Comparison of ENCODE assay signal across 1 cellular context in the genomic region with DNA sequence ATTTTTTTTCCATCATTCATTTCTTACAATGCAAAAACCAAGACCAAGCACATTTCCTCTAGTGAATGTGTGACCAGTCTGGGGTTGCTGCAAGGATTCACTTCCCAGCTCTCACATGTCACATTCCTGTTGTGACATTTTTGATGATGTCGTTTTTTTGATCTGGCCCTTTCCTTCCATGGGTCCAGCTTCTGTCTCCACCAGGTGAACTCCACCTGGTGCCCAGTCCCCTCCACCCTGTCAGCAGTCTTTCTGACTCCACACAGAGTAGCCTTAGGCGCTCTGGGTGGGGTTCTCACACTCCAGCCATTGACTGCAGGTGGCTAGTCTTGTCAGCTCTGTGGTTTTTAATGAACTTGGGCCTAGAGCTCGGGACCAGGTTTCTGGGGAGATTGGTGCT.
A peak's percentile ranks its signal among the peaks of the same experiment; 100 is the strongest.
TF ChIP-seq lines count a peak whose summit lies in the region.

No MANE protein-coding gene starts in this region.

TF ChIP-seq in HepG2, 621 proteins besides CTCF, POLR2A, EP300 and RAD21:
- TF ChIP-seq ATF7 (IDR thresholded peaks at IDR 0.05): peak; percentile 60; the same call in 1 of the 2 replicates
- no peak for TF ChIP-seq ATF7 (CRISPR knock-in tag; IDR thresholded peaks at IDR 0.05)
- TF ChIP-seq, protein P1, sequence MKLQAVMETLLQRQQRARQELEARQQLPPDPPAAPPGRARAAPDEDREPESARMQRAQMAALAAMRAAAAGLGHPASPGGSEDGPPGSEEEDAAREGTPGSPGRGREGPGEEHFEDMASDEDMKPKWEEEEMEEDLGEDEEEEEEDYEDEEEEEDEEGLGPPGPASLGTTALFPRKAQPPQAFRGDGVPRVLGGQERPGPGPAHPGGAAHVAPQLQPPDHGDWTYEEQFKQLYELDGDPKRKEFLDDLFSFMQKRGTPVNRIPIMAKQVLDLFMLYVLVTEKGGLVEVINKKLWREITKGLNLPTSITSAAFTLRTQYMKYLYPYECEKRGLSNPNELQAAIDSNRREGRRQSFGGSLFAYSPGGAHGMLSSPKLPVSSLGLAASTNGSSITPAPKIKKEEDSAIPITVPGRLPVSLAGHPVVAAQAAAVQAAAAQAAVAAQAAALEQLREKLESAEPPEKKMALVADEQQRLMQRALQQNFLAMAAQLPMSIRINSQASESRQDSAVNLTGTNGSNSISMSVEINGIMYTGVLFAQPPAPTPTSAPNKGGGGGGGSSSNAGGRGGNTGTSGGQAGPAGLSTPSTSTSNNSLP (IDR thresholded peaks at IDR 0.05; ENCODE audit: low read depth, low read length): no peak
